In genomic region chr1:145858238-145858936, GRCh38 we compare ENCODE assay signal across 8 cellular contexts. TPM values are rescaled to one million over a fixed set of nuclear protein-coding genes. Genes with fewer than 3 reads are reported as not detected.
DNase-seq lines count a peak whose midpoint lies in the region; ATAC-seq and TF ChIP-seq lines count a peak whose summit lies in the region.

No MANE protein-coding gene starts in this region.

- H3K4me1 Mint-ChIP-seq in progenitor cell of endocrine pancreas (ENCODE audit: low read depth): peaks cover 5% of the 10 kb centered on the region

- peaks cover 0 to 37% (median 34%) of the 10 kb centered on the region in 9 donors for H3K36me3 ChIP-seq in heart left ventricle

- TF ChIP-seq POLR2A in heart left ventricle (IDR thresholded peaks at IDR 0.05): no peak

- TF ChIP-seq CTCF in heart left ventricle (IDR thresholded peaks at IDR 0.05) (peak in 1 of 12 donors; percentile 4), progenitor cell of endocrine pancreas (IDR thresholded peaks at IDR 0.05; ENCODE audit: unreplicated experiment) (no peak)

- ATAC-seq in HG03039 (IDR thresholded peaks at IDR 0.05; ENCODE audit: unreplicated experiment) (peak; percentile 20), heart left ventricle (peak; percentile 2 to 37 (median 19))

- DNase-seq in G401 (ENCODE audit: low spot score): peak; percentile 75
- DNase-seq in RKO (ENCODE audit: low spot score): peak; percentile 55
- peak; percentile 72 for DNase-seq in activated naive CD4-positive, alpha-beta T cell treated with anti-CD3 and anti-CD28 coated beads, Interleukin-2, amount 50 U/mL, for 16 hours
- DNase-seq in heart left ventricle: peak in 4 of 5 donors; percentile 54 to 66 (median 58)
- DNase-seq in progenitor cell of endocrine pancreas (ENCODE audit: low spot score, unreplicated experiment): no peak
- no peak for DNase-seq in occipital lobe (lab: John Stamatoyannopoulos, UW)
- no peak for DNase-seq in NCI-H2029 treated with DMSO at 0.1 percent for 48 hours (lab: John Stamatoyannopoulos, UW)

- H3K27me3 Mint-ChIP-seq in progenitor cell of endocrine pancreas: peaks cover 4% of the 10 kb centered on the region

- no peaks in the 10 kb centered on the region for H3K27me3 ChIP-seq in heart left ventricle

- H3K9me3 Mint-ChIP-seq in progenitor cell of endocrine pancreas (ENCODE audit: low read depth): no peaks in the 10 kb centered on the region

- peak overlapping the region; percentile 96 for H3K4me3 Mint-ChIP-seq in progenitor cell of endocrine pancreas (ENCODE audit: low read depth)

- in situ Hi-C loops in G401 (cut with HindIII; ENCODE audit: low sequenced_read_pairs): no loop called here

- H3K4me3 ChIP-seq in heart left ventricle: peak overlapping the region; percentile 55 to 97 (median 90)

- H3K36me3 Mint-ChIP-seq in progenitor cell of endocrine pancreas (ENCODE audit: insufficient read depth): peaks cover 6% of the 10 kb centered on the region

- intact Hi-C loops in heart left ventricle (cut with DNase I): loop anchor here in 5 of 10 donors (2.0 to 10.0 kb wide), 7 partner anchors 49 to 119 kb away; partner anchors contain the start of genes LIX1L (in 4 of the 5), ANKRD34A (in 1 of the 5), ITGA10 (in 1 of the 5) and POLR3GL (in 1 of the 5)

- H3K9me3 ChIP-seq in heart left ventricle: no peaks in the 10 kb centered on the region

- H3K4me1 ChIP-seq in heart left ventricle: peaks cover 0 to 22% (median 13%) of the 10 kb centered on the region in 12 donors

- WGBS in heart left ventricle, 4 donors: 1 to 2% (median 1%) methylated on average over 29 to 41 of the region's 41 CpGs

- peak overlapping the region; percentile 89 to 95 (median 92) for H3K27ac ChIP-seq in heart left ventricle

- H3K27ac Mint-ChIP-seq in progenitor cell of endocrine pancreas: peak overlapping the region; percentile 92

RNA-seq across cellular contexts. Expression of gene PIAS3, which starts 0.5 kb away (rescaled TPM):
- 10.3 and 14.1 TPM in 2 replicates for total RNA-seq in G401 (2014; rRNA removed; shearing (Covaris generic))
- total RNA-seq in heart left ventricle (10 to 100 TPM; 14.2 to 25.8 (median 15.6) TPM), progenitor cell of endocrine pancreas (36.9 and 38.2 TPM in 2 replicates), occipital lobe (5.0 TPM)
- polyA plus RNA-seq in heart left ventricle: 10 to 100 TPM; 14.2 to 31.0 TPM

RNA-seq across cellular contexts. Expression of gene NUDT17, which starts 13.0 kb away (rescaled TPM):
- 3.1 and 3.6 TPM in 2 replicates for total RNA-seq in G401 (2014; rRNA removed; shearing (Covaris generic))
- total RNA-seq in heart left ventricle (10 to 100 TPM in 1 of 9 donors, 1 to 10 TPM in 8; 1.7 to 10.9 (median 4.3) TPM), progenitor cell of endocrine pancreas (5.0 and 5.2 TPM in 2 replicates), occipital lobe (2.7 TPM)
- polyA plus RNA-seq in heart left ventricle: 1 to 10 TPM in 1 of 2 donors, under 1 TPM in 1; 0.71 to 3.4 TPM

RNA-seq across cellular contexts. Expression of gene ANKRD35, which starts 27.3 kb away (rescaled TPM):
- not detected in 2 replicates for total RNA-seq in G401 (2014; rRNA removed; shearing (Covaris generic))
- total RNA-seq in heart left ventricle: 1 to 10 TPM in 2 of 9 donors, under 1 TPM in 7; 0.29 to 1.4 (median 0.51) TPM
- 1 to 10 TPM in 1 of 2 donors, under 1 TPM in 1; 0.50 to 1.5 TPM for polyA plus RNA-seq in heart left ventricle
- total RNA-seq in progenitor cell of endocrine pancreas: 0.31 TPM in 2 replicates
- 0.62 TPM for total RNA-seq in occipital lobe

RNA-seq across cellular contexts. Expression of gene POLR3C, which starts 34.4 kb away (rescaled TPM):
- 12.0 and 28.1 TPM in 2 replicates for total RNA-seq in G401 (2014; rRNA removed; shearing (Covaris generic))
- total RNA-seq in heart left ventricle: 10 to 100 TPM; 12.5 to 22.4 (median 15.1) TPM
- 10 to 100 TPM in 1 of 2 donors, 1 to 10 TPM in 1; 5.9 to 14.8 TPM for polyA plus RNA-seq in heart left ventricle
- 31.9 and 34.0 TPM in 2 replicates for total RNA-seq in progenitor cell of endocrine pancreas
- 31.5 TPM for total RNA-seq in occipital lobe

RNA-seq across cellular contexts. Expression of gene RNF115, which starts 34.5 kb away (rescaled TPM):
- total RNA-seq in G401 (2014; rRNA removed; shearing (Covaris generic)): 8.6 and 8.9 TPM in 2 replicates
- total RNA-seq in heart left ventricle: 10 to 100 TPM; 41.4 to 76.5 (median 52.0) TPM
- polyA plus RNA-seq in heart left ventricle: 10 to 100 TPM; 20.5 to 29.4 TPM
- total RNA-seq in progenitor cell of endocrine pancreas: 14.5 and 14.7 TPM in 2 replicates
- 25.7 TPM for total RNA-seq in occipital lobe

Comparison
In these comparisons a context has a peak if more than half of its experiments do, and no peak if none do; other contexts are left out.
1. DNase-seq: peak in G401 (single experiment), RKO (single experiment), activated naive CD4-positive, alpha-beta T cell treated with anti-CD3 and anti-CD28 coated beads, Interleukin-2, amount 50 U/mL, for 16 hours (single experiment) and heart left ventricle (4 of 5); none in progenitor cell of endocrine pancreas (single experiment), occipital lobe (single experiment) and NCI-H2029 treated with DMSO at 0.1 percent for 48 hours (single experiment).